Comparison of ENCODE assay signal across 11 cellular contexts in the genomic region with DNA sequence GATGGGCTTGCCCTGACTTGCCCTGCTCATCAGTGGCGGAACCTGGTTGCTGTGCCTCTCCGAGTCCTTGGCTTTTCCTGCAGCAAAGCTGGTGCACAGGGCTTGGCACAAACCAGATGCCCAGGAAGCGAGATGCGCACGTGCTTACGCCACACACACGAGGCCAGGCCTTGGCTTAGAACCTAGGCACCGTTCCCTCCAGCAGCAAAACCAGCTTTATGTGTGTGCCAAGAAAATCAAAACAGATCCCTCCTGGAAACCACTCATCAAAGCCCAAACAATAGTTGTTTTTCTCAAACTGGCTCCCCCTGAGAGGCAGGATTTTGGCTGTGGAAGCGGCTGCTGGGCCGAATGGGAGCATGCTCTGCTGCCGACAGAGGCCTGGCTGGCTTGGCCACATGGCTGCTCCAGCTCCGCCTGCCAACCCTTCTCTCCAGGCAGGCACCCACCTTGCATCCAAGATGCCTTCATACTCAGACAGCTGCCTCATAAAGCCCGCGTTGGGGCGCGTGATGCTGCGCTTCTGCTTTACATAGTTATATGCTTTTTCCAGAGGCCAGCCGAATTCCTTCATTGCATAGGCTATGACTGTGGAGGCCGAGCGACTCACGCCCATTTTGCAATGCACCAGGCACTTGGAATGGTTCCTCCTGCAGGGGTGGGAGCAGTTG. TPM values are rescaled to one million over a fixed set of nuclear protein-coding genes. Genes with fewer than 3 reads are reported as not detected.
DNase-seq lines count a peak whose midpoint lies in the region; ATAC-seq and TF ChIP-seq lines count a peak whose summit lies in the region.
"Had no signal": no experiment of that assay in that cellular context is flagged by ENCODE, and none has a peak within 500 bp of the region (broad histone marks: within the 10 kb centered on the region; RNA-seq: fewer than 3 reads in every experiment).

No MANE protein-coding gene starts in this region.

- CTCF ChIA-PET in Calu3 (lab: Charles Lee), result no interaction called here

- H3K36me3 ChIP-seq in adipocyte (ENCODE audit: control insufficient read depth, insufficient read depth, low read length, severe bottlenecking), result peaks cover 60% of the 10 kb centered on the region
- H3K36me3 ChIP-seq in transverse colon, result peaks cover 0 to 23% (median 5%) of the 10 kb centered on the region in 4 donors

- peak overlapping the region; percentile 80 to 93 (median 88) for H3K27ac ChIP-seq in transverse colon

- H3K4me1 ChIP-seq in adipocyte (ENCODE audit: control insufficient read depth, insufficient read depth, low read length) (peaks cover 54% of the 10 kb centered on the region), transverse colon (peaks cover 13 to 40% (median 23%) of the 10 kb centered on the region in 4 donors)

- WGBS in transverse colon (ENCODE audit: low coverage in 1 of 2), 2 donors, result 67 to 77% methylated on average over 3 to 21 of the region's 21 CpGs

- H3K27me3 ChIP-seq in adipocyte (replicated peaks; ENCODE audit: control insufficient read depth, insufficient read depth, low read length) (no peaks in the 10 kb centered on the region), transverse colon (no peaks in the 10 kb centered on the region)

- H3K36me3 Mint-ChIP-seq in activated T-cell treated with anti-CD3 and anti-CD28 coated beads, Interleukin-2, amount 50 U/mL, for 4 hours (ENCODE audit: insufficient read depth), result peaks cover 14% of the 10 kb centered on the region
- H3K36me3 Mint-ChIP-seq in Calu3 (ENCODE audit: insufficient read depth, unreplicated experiment), result peaks cover 46% of the 10 kb centered on the region

- TF ChIP-seq POLR2A in transverse colon (IDR thresholded peaks at IDR 0.05), result no peak

- no peaks in the 10 kb centered on the region for H3K27me3 Mint-ChIP-seq in activated T-cell treated with anti-CD3 and anti-CD28 coated beads, Interleukin-2, amount 50 U/mL, for 4 hours (ENCODE audit: low read depth)
- no peaks in the 10 kb centered on the region for H3K27me3 Mint-ChIP-seq in Calu3 (ENCODE audit: unreplicated experiment)
- H3K27me3 Mint-ChIP-seq: stimulated activated naive CD8-positive, alpha-beta T cell treated with anti-CD3 and anti-CD28 coated beads, Interleukin-15, Interleukin-2, amounts not matched to agents 100 ng/mL and 50 ng/mL, for 24 hours had no signal

- in situ Hi-C loops in transverse colon (cut with MboI; ENCODE audit: low pct_ligation_motif_present in 1 of 4, low pct_unique_long_range_greater_than_20kb in 1 of 4, low sequenced_read_pairs in 3 of 4), result no loop called here

- DNase-seq in adipocyte (ENCODE audit: low read depth), result peak; percentile 37
- DNase-seq in middle frontal gyrus (ENCODE audit: extremely low spot score, low spot score), result peak; percentile 29
- peak; percentile 33 for DNase-seq in transverse colon
- no peak for DNase-seq in NCI-H524 treated with DMSO at 0.1 percent for 48 hours (lab: John Stamatoyannopoulos, UW)
- DNase-seq in activated T-cell treated with anti-CD3 and anti-CD28 coated beads, Interleukin-2, amount 50 U/mL, for 4 hours, result no peak
- no peak for DNase-seq in Calu3
- DNase-seq: NCI-H1105 had no signal

- H3K9me3 ChIP-seq in adipocyte (ENCODE audit: control insufficient read depth, low read length) (no peaks in the 10 kb centered on the region), transverse colon (no peaks in the 10 kb centered on the region)

- intact Hi-C loops in transverse colon (cut with DNase I; ENCODE audit: low total_unique reads) (loop anchor here (2.0 kb wide), 1 partner anchor 68 kb away; a partner anchor contains a TSS), Calu3 (cut with micrococcal nuclease; ENCODE audit: unreplicated experiment) (no loop called here)

- TF ChIP-seq EP300 in transverse colon (IDR thresholded peaks at IDR 0.05; ENCODE audit: low read depth), result no peak

- peak; percentile 28 for ATAC-seq in esophagus mucosa
- ATAC-seq in activated T-cell treated with anti-CD3 and anti-CD28 coated beads, Interleukin-2, amount 50 U/mL, for 4 hours, result no peak

- no peaks in the 10 kb centered on the region for H3K9me3 Mint-ChIP-seq in activated T-cell treated with anti-CD3 and anti-CD28 coated beads, Interleukin-2, amount 50 U/mL, for 4 hours
- H3K9me3 Mint-ChIP-seq in Calu3 (ENCODE audit: low read depth, unreplicated experiment), result no peaks in the 10 kb centered on the region
- H3K9me3 Mint-ChIP-seq: activated T-helper 2 cell treated with anti-CD3 and anti-CD28 coated beads, Interferon-gamma antibody, Interleukin-2, Interleukin-4, amounts not matched to agents 10 μg/mL and 5 μg/mL and 100 μg/mL, durations not matched to agents 14 hours and 24 hours and 36 hours; stimulated activated naive CD8-positive, alpha-beta T cell treated with anti-CD3 and anti-CD28 coated beads, Interleukin-15, Interleukin-2, amounts not matched to agents 100 ng/mL and 50 ng/mL, for 24 hours; T-helper 2 cell treated with Interferon-gamma antibody and Interleukin-4, amounts not matched to agents 5 μg/mL and 100 μg/mL, for 36 hours had no signal

- TF ChIP-seq CTCF in transverse colon (IDR thresholded peaks at IDR 0.05) (no peak), Calu3 (IDR thresholded peaks at IDR 0.05; ENCODE audit: unreplicated experiment) (no peak)

- H3K9ac ChIP-seq in adipocyte (ENCODE audit: low read length), result peak overlapping the region; percentile 53

- no TSS peak for BruUV-seq in Calu3 (replicated peaks; lab: Mats Ljungman, UMichigan)

- no peak overlapping the region for H3K4me3 Mint-ChIP-seq in activated T-cell treated with anti-CD3 and anti-CD28 coated beads, Interleukin-2, amount 50 U/mL, for 4 hours
- H3K4me3 Mint-ChIP-seq in Calu3 (ENCODE audit: low read depth, unreplicated experiment), result no peak overlapping the region
- H3K4me3 Mint-ChIP-seq: stimulated activated naive CD8-positive, alpha-beta T cell treated with anti-CD3 and anti-CD28 coated beads, Interleukin-15, Interleukin-2, amounts not matched to agents 100 ng/mL and 50 ng/mL, for 24 hours; T-helper 2 cell treated with Interferon-gamma antibody and Interleukin-4, amounts not matched to agents 5 μg/mL and 100 μg/mL, for 36 hours had no signal

- H3K4me3 ChIP-seq in adipocyte (ENCODE audit: low read length) (no peak overlapping the region), transverse colon (no peak overlapping the region)

- H3K4me1 Mint-ChIP-seq in activated T-cell treated with anti-CD3 and anti-CD28 coated beads, Interleukin-2, amount 50 U/mL, for 4 hours (ENCODE audit: low read depth), result peaks cover 6% of the 10 kb centered on the region
- H3K4me1 Mint-ChIP-seq in Calu3 (ENCODE audit: low read depth, unreplicated experiment), result no peaks in the 10 kb centered on the region

- no peak overlapping the region for H3K27ac Mint-ChIP-seq in Calu3 (ENCODE audit: unreplicated experiment)
- H3K27ac Mint-ChIP-seq: activated T-helper 2 cell treated with anti-CD3 and anti-CD28 coated beads, Interferon-gamma antibody, Interleukin-2, Interleukin-4, amounts not matched to agents 10 μg/mL and 5 μg/mL and 100 μg/mL, durations not matched to agents 14 hours and 24 hours and 36 hours; stimulated activated naive CD8-positive, alpha-beta T cell treated with anti-CD3 and anti-CD28 coated beads, Interleukin-15, Interleukin-2, amounts not matched to agents 100 ng/mL and 50 ng/mL, for 24 hours; T-helper 2 cell treated with Interferon-gamma antibody and Interleukin-4, amounts not matched to agents 5 μg/mL and 100 μg/mL, for 36 hours had no signal

RNA-seq across cellular contexts. Expression of a gene that starts 58.7 kb away (rescaled TPM):
- total RNA-seq in esophagus mucosa (16.0 TPM), transverse colon (10 to 100 TPM; 15.0 to 39.0 (median 18.9) TPM), Calu3 (2022) (38.1 and 42.9 TPM in 2 replicates)
- total RNA-seq in activated T-cell treated with anti-CD3 and anti-CD28 coated beads, Interleukin-2, amount 50 U/mL, for 4 hours, result 10 to 100 TPM; 17.0 to 20.7 (median 18.2) TPM

Comparison
In these comparisons a context has a peak if more than half of its experiments do, and no peak if none do; other contexts are left out.
1. DNase-seq: peak in adipocyte (single experiment), middle frontal gyrus (single experiment) and transverse colon (single experiment); none in NCI-H524 treated with DMSO at 0.1 percent for 48 hours (single experiment), activated T-cell treated with anti-CD3 and anti-CD28 coated beads, Interleukin-2, amount 50 U/mL, for 4 hours (single experiment) and Calu3 (single experiment).